27 cellular contexts compared by ENCODE assay signal in the genomic region with DNA sequence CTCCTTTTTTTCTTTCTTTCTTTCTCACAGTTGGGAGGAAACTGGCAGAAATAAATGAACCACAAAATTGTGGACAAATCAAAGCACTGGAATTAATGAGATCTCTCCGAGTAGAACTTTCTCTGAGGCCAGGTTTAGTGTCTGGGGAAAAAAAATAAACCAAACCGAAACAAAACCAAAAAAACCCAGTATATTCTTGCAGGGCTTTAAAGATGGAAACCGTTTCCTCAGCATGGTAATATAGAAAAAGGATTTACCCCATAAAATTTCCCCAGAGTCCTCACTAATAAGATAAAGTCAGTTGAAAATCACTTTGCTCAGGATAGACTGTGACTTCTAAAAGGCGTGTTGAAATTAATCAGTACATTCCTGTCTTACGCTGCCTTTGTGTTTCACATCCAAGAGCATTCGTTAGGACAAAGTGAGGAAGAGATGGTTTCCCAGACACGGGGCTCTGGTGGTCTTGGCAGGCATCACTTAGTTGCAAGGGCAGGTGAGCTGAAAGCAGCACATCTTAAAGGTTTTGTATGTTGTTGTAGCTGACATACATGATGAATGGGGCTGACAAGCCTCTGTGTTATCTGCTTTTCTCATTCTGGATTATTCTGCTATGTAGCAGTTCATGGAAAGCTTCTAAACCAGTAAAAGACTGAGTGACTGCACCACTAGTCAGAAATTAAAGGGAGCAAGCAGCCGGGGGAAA.
A peak's percentile ranks its signal among the peaks of the same experiment; 100 is the strongest.
DNase-seq lines count a peak whose midpoint lies in the region; ATAC-seq, FAIRE-seq and TF ChIP-seq lines count a peak whose summit lies in the region.
"Had no signal": no experiment of that assay in that cellular context is flagged by ENCODE, and none has a peak within 500 bp of the region (broad histone marks: within the 10 kb centered on the region; RNA-seq: fewer than 3 reads in every experiment).

No MANE protein-coding gene starts in this region.

- no peak overlapping the region for H3K4me3 Mint-ChIP-seq in neural progenitor cell
- H3K4me3 Mint-ChIP-seq: CD4-positive, alpha-beta memory T cell had no signal

- H3K79me2 ChIP-seq in H1 (ENCODE audit: control insufficient read depth in 1 of 2, insufficient read depth in 2 of 2, low read length in 2 of 2) (no peaks in the 10 kb centered on the region), neural progenitor cell (ENCODE audit: low read depth) (no peaks in the 10 kb centered on the region)

- no peaks in the 10 kb centered on the region; a peak in 1 of 7 replicates for H3K4me1 ChIP-seq in H1 (replicated peaks in 1 of 4; ENCODE audit: control insufficient read depth in 3 of 4, insufficient read depth in 4 of 4, low read length in 3 of 4)
- no peaks in the 10 kb centered on the region for H3K4me1 ChIP-seq in neural progenitor cell
- H3K4me1 ChIP-seq: A549 had no signal

- no peak overlapping the region for H2BK120ac ChIP-seq in H1 (replicated peaks; ENCODE audit: low read depth, low read length)

- H3K4me3 ChIP-seq in SK-N-MC (peak overlapping the region; percentile 34; the same call in 1 of the 2 replicates), H1 (ENCODE audit: extremely low read depth in 1 of 4, insufficient read depth in 2 of 4, low read depth in 3 of 4, low read length in 4 of 4) (no peak overlapping the region), neural progenitor cell (no peak overlapping the region)
- H3K4me3 ChIP-seq: A549 had no signal

- H2AFZ ChIP-seq in H1 (ENCODE audit: low read length) = peak overlapping the region; percentile 42; the same call in 1 of the 2 replicates
- peak overlapping the region; percentile 6 for H2AFZ ChIP-seq in neural progenitor cell (replicated peaks)

- peaks cover 24% of the 10 kb centered on the region for H3K9me3 Mint-ChIP-seq in neural progenitor cell

- no peak overlapping the region for H4K91ac ChIP-seq in H1 (replicated peaks; ENCODE audit: insufficient read length, low read length)

- no peak for TF ChIP-seq POLR2A in H1 (IDR thresholded peaks at IDR 0.05; ENCODE audit: control extremely low read depth in 1 of 2, low read depth in 2 of 2, low read length in 2 of 2)

- TF ChIP-seq CTCF in H1 (IDR thresholded peaks at IDR 0.05; ENCODE audit: control extremely low read depth in 1 of 3, insufficient read depth in 1 of 3, low read depth in 1 of 3, low read length in 3 of 3) = no peak
- no peak for TF ChIP-seq CTCF in neural progenitor cell (IDR thresholded peaks at IDR 0.05)
- TF ChIP-seq CTCF in omental fat pad (IDR thresholded peaks at IDR 0.05) = no peak

- TF ChIP-seq RAD21 in H1 (IDR thresholded peaks at IDR 0.05 in 1 of 2, conservative IDR thresholded peaks at IDR 0.05 in 1 of 2; ENCODE audit: low read depth in 2 of 2, low read length in 2 of 2) = no peak

- no peak overlapping the region for H3K4ac ChIP-seq in H1 (replicated peaks; ENCODE audit: insufficient read length, low read depth, low read length)

- no peaks in the 10 kb centered on the region for H3K23me2 ChIP-seq in H1 (ENCODE audit: low read depth, low read length)

- WGBS in H1 (ENCODE audit: extremely low coverage in 1 of 2, insufficient coverage in 1 of 2, insufficient read length in 1 of 2, insufficient replicate concordance in 2 of 2, low coverage in 1 of 2, low lambda C conversion rate in 2 of 2, missing lambda C conversion rate in 1 of 2), 2 experiments = 90% methylated on average over 8 of the region's 8 CpGs; no CpG with 5 or more reads in 1 of the 2 experiments

- H3K36me3 Mint-ChIP-seq in neural progenitor cell = no peaks in the 10 kb centered on the region
- H3K36me3 Mint-ChIP-seq: CD4-positive, alpha-beta memory T cell had no signal

- peaks cover 8% of the 10 kb centered on the region for H3K4me1 Mint-ChIP-seq in neural progenitor cell
- H3K4me1 Mint-ChIP-seq: CD4-positive, alpha-beta memory T cell had no signal

- H3K14ac ChIP-seq in H1 (ENCODE audit: insufficient read length) = no peak overlapping the region

- H2BK5ac ChIP-seq in H1 (ENCODE audit: low read depth, low read length) = no peak overlapping the region

- H3K36me3 ChIP-seq in SK-N-MC (ENCODE audit: insufficient read depth, low read length) (no peaks in the 10 kb centered on the region), H1 (ENCODE audit: control insufficient read depth in 2 of 4, insufficient read depth in 4 of 4, low read length in 3 of 4) (no peaks in the 10 kb centered on the region), neural progenitor cell (no peaks in the 10 kb centered on the region)

- H3K4me2 ChIP-seq in H1 (ENCODE audit: insufficient read depth in 1 of 2, low read depth in 2 of 2, low read length in 2 of 2) (no peak overlapping the region), neural progenitor cell (no peak overlapping the region)
- H3K4me2 ChIP-seq: A549 had no signal

- H4K20me1 ChIP-seq in H1 (replicated peaks in 1 of 2; ENCODE audit: control insufficient read depth in 1 of 2, insufficient read depth in 2 of 2, low read length in 2 of 2) (no peaks in the 10 kb centered on the region), neural progenitor cell (ENCODE audit: low read depth) (no peaks in the 10 kb centered on the region)

- no peaks in the 10 kb centered on the region for H3K27me3 ChIP-seq in H1 (replicated peaks in 1 of 4; ENCODE audit: control insufficient read depth in 3 of 4, extremely low read depth in 1 of 4, insufficient read depth in 3 of 4, low read length in 3 of 4)
- H3K27me3 ChIP-seq in neural progenitor cell = no peaks in the 10 kb centered on the region

- DNase-seq in SK-N-MC (ENCODE audit: low read depth, low spot score) = no peak
- no peak for DNase-seq in H1 (ENCODE audit: low read depth in 1 of 2, low spot score in 2 of 2)
- DNase-seq in neural progenitor cell (ENCODE audit: low spot score) = no peak
- no peak for DNase-seq in activated naive CD4-positive, alpha-beta T cell treated with anti-CD3 and anti-CD28 coated beads, Interleukin-2, amount 50 U/mL, for 16 hours
- DNase-seq in activated T-cell treated with anti-CD3 and anti-CD28 coated beads, Interleukin-2, amount 50 U/mL, for 48 hours = no peak
- DNase-seq in omental fat pad (ENCODE audit: low spot score) = no peak
- DNase-seq: AML-193; C1 segment of cervical spinal cord; CD4-positive, alpha-beta memory T cell; COR-L47; DMS 273 treated with DMSO at 0.1 percent for 48 hours; DMS79 treated with DMSO at 0.1 percent for 48 hours; GF-D8; Karpas-422; NCI-H1092 treated with DMSO at 0.1 percent for 48 hours; NCI-H1436; NCI-H187; NCI-H2081 treated with DMSO at 0.1 percent for 48 hours; NCI-H524; SHP77 had no signal

- peaks cover 2% of the 10 kb centered on the region for H3K27me3 Mint-ChIP-seq in neural progenitor cell (ENCODE audit: insufficient read depth, low read depth)
- H3K27me3 Mint-ChIP-seq: CD4-positive, alpha-beta memory T cell had no signal

- no peak overlapping the region for H3K23ac ChIP-seq in H1 (ENCODE audit: insufficient read length)

- H3K27ac ChIP-seq in SK-N-MC (no peak overlapping the region), H1 (ENCODE audit: low read depth, low read length) (no peak overlapping the region), neural progenitor cell (no peak overlapping the region)
- H3K27ac ChIP-seq: A549, RWPE1 had no signal

- POLR2A ChIA-PET in H1 (lab: Charles Lee; ENCODE audit: partially characterized antibody) = no interaction called here

- no peak overlapping the region for H3K27ac Mint-ChIP-seq in neural progenitor cell
- H3K27ac Mint-ChIP-seq: CD4-positive, alpha-beta memory T cell had no signal

- no peaks in the 10 kb centered on the region for H3K9me3 ChIP-seq in SK-N-MC (ENCODE audit: low read depth, low read length)
- no peaks in the 10 kb centered on the region for H3K9me3 ChIP-seq in H1 (ENCODE audit: insufficient read depth in 2 of 2, low read depth in 1 of 2, low read length in 1 of 2)
- H3K9me3 ChIP-seq in neural progenitor cell (ENCODE audit: low read depth) = no peaks in the 10 kb centered on the region
- H3K9me3 ChIP-seq: A549 had no signal

- no peak for TF ChIP-seq EP300 in H1 (IDR thresholded peaks at IDR 0.05; ENCODE audit: borderline replicate concordance in 1 of 2, low read depth in 2 of 2, low read length in 2 of 2)

- H3K79me1 ChIP-seq in H1 (ENCODE audit: low read depth, low read length) = no peaks in the 10 kb centered on the region

- no peak overlapping the region for H3K56ac ChIP-seq in H1 (replicated peaks; ENCODE audit: insufficient read length, low read depth, low read length)

- H3K9ac ChIP-seq in SK-N-MC (ENCODE audit: insufficient read length) = no peak overlapping the region
- H3K9ac ChIP-seq in H1 (replicated peaks in 1 of 4; ENCODE audit: extremely low read depth in 1 of 4, low read depth in 3 of 4, low read length in 3 of 4) = no peak overlapping the region
- no peak overlapping the region for H3K9ac ChIP-seq in neural progenitor cell

- no peak overlapping the region for H3K18ac ChIP-seq in H1 (ENCODE audit: extremely low read depth, low read length)

- ATAC-seq in HG03175 (IDR thresholded peaks at IDR 0.05; ENCODE audit: unreplicated experiment) = no peak
- ATAC-seq in omental fat pad (ENCODE audit: low FRiP score) = no peak
- ATAC-seq: A549, HepG2, Panc1 had no signal

- no peak overlapping the region for H4K5ac ChIP-seq in H1 (ENCODE audit: insufficient read length, low read depth, low read length)

- no peak overlapping the region for H2BK20ac ChIP-seq in H1 (ENCODE audit: low read length)

- CTCF ChIA-PET in H1 (lab: Charles Lee; ENCODE audit: partially characterized antibody) = no interaction called here

- no peak overlapping the region for H2BK12ac ChIP-seq in H1 (ENCODE audit: low read depth, low read length)

- FAIRE-seq in H1 (lab: Jason Lieb, UNC) = no peak
- FAIRE-seq: A549, GM12892, H54, HepG2 had no signal

- H2AK5ac ChIP-seq in H1 (ENCODE audit: low read depth, low read length) = no peak overlapping the region

- no peak overlapping the region for H2BK15ac ChIP-seq in H1 (ENCODE audit: low read length)

- H3F3A ChIP-seq in neural progenitor cell (ENCODE audit: low read depth) = no peaks in the 10 kb centered on the region

- H4K8ac ChIP-seq in H1 (ENCODE audit: extremely low read depth, insufficient read depth, low read length) = no peak overlapping the region

TF ChIP-seq in H1, 55 proteins besides CTCF, POLR2A, EP300 and RAD21 (continues in another document):
- TF ChIP-seq TCF12 (IDR thresholded peaks at IDR 0.05; ENCODE audit: low read depth, low read length) = no peak
- no peak for TF ChIP-seq POLR2AphosphoS5 (IDR thresholded peaks at IDR 0.05; ENCODE audit: low read depth, low read length)
- TF ChIP-seq KDM1A (IDR thresholded peaks at IDR 0.05; ENCODE audit: borderline replicate concordance, low read length) = no peak
- no peak for TF ChIP-seq PHF8 (conservative IDR thresholded peaks at IDR 0.05; ENCODE audit: low read depth, low read length)
- TF ChIP-seq BCL11A (IDR thresholded peaks at IDR 0.05; ENCODE audit: low read depth in 2 of 2, low read length in 2 of 2) = no peak
- TF ChIP-seq SIN3A (conservative IDR thresholded peaks at IDR 0.05 in 1 of 2, IDR thresholded peaks at IDR 0.05 in 1 of 2; ENCODE audit: low read depth in 1 of 2, low read length in 2 of 2) = no peak
- no peak for TF ChIP-seq RXRA (IDR thresholded peaks at IDR 0.05; ENCODE audit: insufficient read depth, low read depth, low read length)
- no peak for TF ChIP-seq GTF2F1 (IDR thresholded peaks at IDR 0.05; ENCODE audit: borderline replicate concordance, low read depth, low read length)
